ENCODE assay signal across 27 cellular contexts in genomic region chr18:40366521-40366920, GRCh38.
"Had no signal": no experiment of that assay in that cellular context is flagged by ENCODE, and none has a peak within 500 bp of the region (broad histone marks: within the 10 kb centered on the region; RNA-seq: fewer than 3 reads in every experiment).

No MANE protein-coding gene starts in this region.

- H3K9me3 ChIP-seq: body of pancreas, heart right ventricle had no signal

- H3K27me3 ChIP-seq: body of pancreas, heart right ventricle had no signal

- H3K36me3 ChIP-seq: heart right ventricle, WERI-Rb-1 had no signal

- H3K27ac ChIP-seq: body of pancreas, heart right ventricle, WERI-Rb-1 had no signal

- FAIRE-seq: colon, endometrium, frontal cortex had no signal

- H3K4me1 ChIP-seq: body of pancreas, heart right ventricle had no signal

- DNase-seq: activated B cell treated with CpG ODN at 0.5 μM for 24 hours; activated CD4-positive, alpha-beta T cell treated with anti-CD3 and anti-CD28 coated beads for 48 hours; activated CD4-positive, alpha-beta T cell treated with anti-CD3 and anti-CD28 coated beads, Interleukin-2, amount 50 U/mL, for 1 hour; activated CD4-positive, alpha-beta T cell treated with anti-CD3 and anti-CD28 coated beads, Interleukin-2, amount 50 U/mL, for 48 hours; activated CD8-positive, alpha-beta memory T cell treated with anti-CD3 and anti-CD28 coated beads, Interleukin-2, amount 10 ng/mL, durations not matched to agents 7 days and 5 days; activated CD8-positive, alpha-beta memory T cell treated with anti-CD3 and anti-CD28 coated beads, Interleukin-2, amount 50 U/mL, for 4 hours; activated CD8-positive, alpha-beta T cell treated with anti-CD3 and anti-CD28 coated beads for 36 hours; activated effector memory CD4-positive, alpha-beta T cell treated with anti-CD3 and anti-CD28 coated beads, Interleukin-2, amount 50 U/mL, for 16 hours; activated naive CD4-positive, alpha-beta T cell treated with anti-CD3 and anti-CD28 coated beads for 36 hours; activated naive CD8-positive, alpha-beta T cell treated with anti-CD3 and anti-CD28 coated beads, Interleukin-2, amount 10 ng/mL, durations not matched to agents 7 days and 5 days; activated T-cell treated with anti-CD3 and anti-CD28 coated beads, Interleukin-2, amount 50 U/mL, for 1 hour; activated T-cell treated with anti-CD3 and anti-CD28 coated beads, Interleukin-2, amount 50 U/mL, for 48 hours; amygdala; aorta; body of pancreas; caudate nucleus; cortex of kidney; effector CD8-positive, alpha-beta T cell; foreskin fibroblast; heart right ventricle; T-helper 1 cell; T-helper 17 cell; T1000; WERI-Rb-1 had no signal

- H3K4me3 ChIP-seq: body of pancreas, heart right ventricle had no signal
